Comparison of ENCODE assay signal across 19 cellular contexts in genomic region chr2:8640498-8640897, GRCh38.
"Had no signal": no experiment of that assay in that cellular context is flagged by ENCODE, and none has a peak within 500 bp of the region (broad histone marks: within the 10 kb centered on the region; RNA-seq: fewer than 3 reads in every experiment).

No MANE protein-coding gene starts in this region.

- ATAC-seq: left lobe of liver; mucosa of descending colon; psoas muscle; right cardiac atrium; stimulated activated naive B cell treated with anti-CD40 and anti-IgM and Interleukin-4, amounts not matched to agents 10 μg/mL and 1 μg/mL and 100 μg/mL, for 72 hours; upper lobe of right lung had no signal

- H3K36me3 Mint-ChIP-seq: mesothelial cell of epicardium; naive B cell; stimulated activated naive B cell treated with anti-CD40 and anti-IgM and Interleukin-4, amounts not matched to agents 10 μg/mL and 1 μg/mL and 100 μg/mL, for 72 hours had no signal

- H3K4me3 Mint-ChIP-seq: central memory CD8-positive, alpha-beta T cell; mesothelial cell of epicardium; naive B cell; stimulated activated naive B cell treated with anti-CD40 and anti-IgM and Interleukin-4, amounts not matched to agents 10 μg/mL and 1 μg/mL and 100 μg/mL, for 72 hours; stimulated activated naive CD8-positive, alpha-beta T cell treated with anti-CD3 and anti-CD28 coated beads, Interleukin-15, Interleukin-2, amounts not matched to agents 100 ng/mL and 50 ng/mL, for 24 hours had no signal

- H3K27ac ChIP-seq: psoas muscle, thoracic aorta, tibial nerve, upper lobe of right lung had no signal

- H3K9me3 Mint-ChIP-seq: central memory CD8-positive, alpha-beta T cell; mesothelial cell of epicardium; stimulated activated naive B cell treated with anti-CD40 and anti-IgM and Interleukin-4, amounts not matched to agents 10 μg/mL and 1 μg/mL and 100 μg/mL, for 72 hours; stimulated activated naive CD8-positive, alpha-beta T cell treated with anti-CD3 and anti-CD28 coated beads, Interleukin-15, Interleukin-2, amounts not matched to agents 100 ng/mL and 50 ng/mL, for 24 hours had no signal

- H3K36me3 ChIP-seq: thoracic aorta, tibial nerve, upper lobe of right lung had no signal

- H3K9me3 ChIP-seq: mucosa of descending colon, psoas muscle, thoracic aorta, tibial nerve, upper lobe of right lung had no signal

- H3K27me3 ChIP-seq: tibial nerve, upper lobe of right lung had no signal

- H3K27ac Mint-ChIP-seq: mesothelial cell of epicardium; naive B cell; stimulated activated naive B cell treated with anti-CD40 and anti-IgM and Interleukin-4, amounts not matched to agents 10 μg/mL and 1 μg/mL and 100 μg/mL, for 72 hours; stimulated activated naive CD8-positive, alpha-beta T cell treated with anti-CD3 and anti-CD28 coated beads, Interleukin-15, Interleukin-2, amounts not matched to agents 100 ng/mL and 50 ng/mL, for 24 hours had no signal

- H3K27me3 Mint-ChIP-seq: central memory CD8-positive, alpha-beta T cell had no signal

- H3K4me3 ChIP-seq: mucosa of descending colon, psoas muscle, skin epidermis, thoracic aorta, tibial nerve, upper lobe of right lung had no signal

- DNase-seq: cortex of kidney; hypothalamus; kidney; mesenchymal stem cell; mucosa of descending colon; naive B cell; psoas muscle; right cardiac atrium; stimulated activated CD4-positive, alpha-beta T cell treated with anti-CD3 and anti-CD28 coated beads, Interleukin-15, amount 100 ng/mL, for 24 hours; stimulated activated CD4-positive, alpha-beta T cell treated with anti-CD3 and anti-CD28 coated beads, Interleukin-2, amount 100 ng/mL, for 48 hours; stimulated activated naive B cell treated with anti-CD40 and anti-IgM and Interleukin-4, amounts not matched to agents 10 μg/mL and 1 μg/mL and 100 μg/mL, for 72 hours; upper lobe of right lung had no signal

- H3K4me1 Mint-ChIP-seq: central memory CD8-positive, alpha-beta T cell; naive B cell; stimulated activated naive B cell treated with anti-CD40 and anti-IgM and Interleukin-4, amounts not matched to agents 10 μg/mL and 1 μg/mL and 100 μg/mL, for 72 hours had no signal

- H3K4me1 ChIP-seq: psoas muscle had no signal
